Comparison of ENCODE assay signal across 25 cellular contexts in genomic region chr16:73879621-73880020, GRCh38.
A peak's percentile ranks its signal among the peaks of the same experiment; 100 is the strongest.
DNase-seq lines count a peak whose midpoint lies in the region; FAIRE-seq and TF ChIP-seq lines count a peak whose summit lies in the region.
"Had no signal": no experiment of that assay in that cellular context is flagged by ENCODE, and none has a peak within 500 bp of the region (broad histone marks: within the 10 kb centered on the region; RNA-seq: fewer than 3 reads in every experiment).

No MANE protein-coding gene starts in this region.

- WGBS in sigmoid colon, 2 donors, result 67 to 89% methylated on average over 2 of the region's 2 CpGs

- no peak overlapping the region for H3K4me3 ChIP-seq in HEK293 (ENCODE audit: low read depth, low read length)
- H3K4me3 ChIP-seq in sigmoid colon, result no peak overlapping the region
- H3K4me3 ChIP-seq: A549; BLaER1 treated with 17β-estradiol and CSF1 and Interleukin-3, amounts not matched to agents 10 nM and 100 nM had no signal

- TF ChIP-seq CTCF in HEK293 (tag by site-specific recombination; IDR thresholded peaks at IDR 0.05) (no peak), sigmoid colon (IDR thresholded peaks at IDR 0.05) (no peak)

- DNase-seq in NCI-H748 (lab: John Stamatoyannopoulos, UW; ENCODE audit: unreplicated experiment), result peak; percentile 50
- no peak for DNase-seq in NCI-H748 treated with DMSO at 0.1 percent for 48 hours (lab: John Stamatoyannopoulos, UW)
- DNase-seq in NCI-H69 (lab: John Stamatoyannopoulos, UW), result peak; percentile 0
- no peak for DNase-seq in GM19239 (ENCODE audit: insufficient read length, low spot score)
- no peak for DNase-seq in NCI-H2196 treated with DMSO at 0.1 percent for 48 hours (lab: John Stamatoyannopoulos, UW; ENCODE audit: unreplicated experiment)
- DNase-seq in sigmoid colon, result no peak
- DNase-seq: 8988T; ACHN; AML-193; BE2C; CD4-positive, alpha-beta T cell; CD8-positive, alpha-beta memory T cell; DMS 273 treated with DMSO at 0.1 percent for 48 hours; DMS79; EL; GDM1; H7; HCEC 1CT had no signal

- no peak for TF ChIP-seq POLR2A in sigmoid colon (IDR thresholded peaks at IDR 0.05)

- no peak for FAIRE-seq in GM19239 (lab: Jason Lieb, UNC)
- FAIRE-seq: A549, D721Med, GM12891, GM18507, H1 had no signal

- no peaks in the 10 kb centered on the region for H3K27me3 ChIP-seq in sigmoid colon
- H3K27me3 ChIP-seq: BE2C; BLaER1 treated with 17β-estradiol and CSF1 and Interleukin-3, amounts not matched to agents 10 nM and 100 nM had no signal

- H3K36me3 ChIP-seq in HEK293 (ENCODE audit: control insufficient read depth in 2 of 2, insufficient read depth in 1 of 2, low read length in 2 of 2) (no peaks in the 10 kb centered on the region), sigmoid colon (no peaks in the 10 kb centered on the region)
- H3K36me3 ChIP-seq: BE2C; BLaER1 treated with 17β-estradiol and CSF1 and Interleukin-3, amounts not matched to agents 10 nM and 100 nM had no signal

- H3K27ac ChIP-seq in HEK293 (ENCODE audit: extremely low read depth, low read depth, low read length) (no peak overlapping the region), sigmoid colon (no peak overlapping the region)
- H3K27ac ChIP-seq: A549; BLaER1 treated with 17β-estradiol and CSF1 and Interleukin-3, amounts not matched to agents 10 nM and 100 nM had no signal

- POLR2A ChIA-PET in HEK293 (lab: Yijun Ruan, JAX), result no interaction called here

- H3K4me1 ChIP-seq in HEK293 (ENCODE audit: control insufficient read depth, insufficient read depth, low read length) (no peaks in the 10 kb centered on the region), sigmoid colon (no peaks in the 10 kb centered on the region)
- H3K4me1 ChIP-seq: A549 had no signal

- no peak for TF ChIP-seq EP300 in sigmoid colon (IDR thresholded peaks at IDR 0.05)

- CTCF ChIA-PET in HEK293 (lab: Yijun Ruan, JAX), result interaction anchor here (0.7 to 1.6 kb wide), 3 partner anchors 16 to 1754 kb away, joined by 3 to 10 read pairs (median 3); no protein-coding TSS in a partner anchor

- intact Hi-C loops in sigmoid colon (cut with DNase I), result loop anchor here (5.0 to 10.0 kb wide), 4 partner anchors 315 to 1755 kb away; no protein-coding TSS in a partner anchor

- H3K9me3 ChIP-seq in HEK293 (ENCODE audit: control insufficient read depth, insufficient read depth, low read depth, low read length), result no peaks in the 10 kb centered on the region
- H3K9me3 ChIP-seq in sigmoid colon, result no peaks in the 10 kb centered on the region
- H3K9me3 ChIP-seq: A549; BE2C; BLaER1 treated with 17β-estradiol and CSF1 and Interleukin-3, amounts not matched to agents 10 nM and 100 nM had no signal

TF ChIP-seq in HEK293, 187 proteins besides CTCF, POLR2A, EP300 and RAD21:
- peak; percentile 70 for TF ChIP-seq EGR2 (tag by site-specific recombination; IDR thresholded peaks at IDR 0.05; ENCODE audit: low read depth)
- TF ChIP-seq ZNF202 (tag by site-specific recombination; IDR thresholded peaks at IDR 0.05; ENCODE audit: borderline replicate concordance), result no peak
- no peak for TF ChIP-seq ZNF37A (tag by site-specific recombination; IDR thresholded peaks at IDR 0.05)
- TF ChIP-seq ZFHX2 (tag by site-specific recombination; conservative IDR thresholded peaks at IDR 0.05), result peak; percentile 57
- TF ChIP-seq ZNF174 (tag by site-specific recombination; IDR thresholded peaks at IDR 0.05), result no peak

Comparison
In these comparisons a context has a peak if more than half of its experiments do, and no peak if none do; other contexts are left out.
1. DNase-seq: peak in NCI-H748 (single experiment) and NCI-H69 (single experiment); none in NCI-H748 treated with DMSO at 0.1 percent for 48 hours (single experiment), GM19239 (single experiment), NCI-H2196 treated with DMSO at 0.1 percent for 48 hours (single experiment) and sigmoid colon (single experiment).